Comparison of ENCODE assay signal across 10 cellular contexts in genomic region chr17:43927101-43927935, GRCh38. TPM values are rescaled to one million over a fixed set of nuclear protein-coding genes. Genes with fewer than 3 reads are reported as not detected.
DNase-seq lines count a peak whose midpoint lies in the region; ATAC-seq and TF ChIP-seq lines count a peak whose summit lies in the region.
"Had no signal": no experiment of that assay in that cellular context is flagged by ENCODE, and none has a peak within 500 bp of the region (broad histone marks: within the 10 kb centered on the region; RNA-seq: fewer than 3 reads in every experiment).

No MANE protein-coding gene starts in this region.

- H3K27ac ChIP-seq in CD8-positive, alpha-beta T cell (ENCODE audit: low read depth, low read length): peak overlapping the region; percentile 35
- no peak overlapping the region for H3K27ac ChIP-seq in esophagus squamous epithelium

- H3K4me1 Mint-ChIP-seq in CD8-positive, alpha-beta T cell (ENCODE audit: low read depth): peaks cover 26% of the 10 kb centered on the region
- peaks cover 12% of the 10 kb centered on the region for H3K4me1 Mint-ChIP-seq in WTC11
- H3K4me1 Mint-ChIP-seq in progenitor cell of endocrine pancreas (ENCODE audit: low read depth): peaks cover 7% of the 10 kb centered on the region

- no peaks in the 10 kb centered on the region for H3K27me3 Mint-ChIP-seq in CD8-positive, alpha-beta T cell (ENCODE audit: low read depth)
- H3K27me3 Mint-ChIP-seq in WTC11 (ENCODE audit: low read depth) (peaks cover 65% of the 10 kb centered on the region), progenitor cell of endocrine pancreas (peaks cover 47% of the 10 kb centered on the region)

- no peaks in the 10 kb centered on the region for H3K9me3 Mint-ChIP-seq in CD8-positive, alpha-beta T cell
- H3K9me3 Mint-ChIP-seq in WTC11 (peaks cover 19% of the 10 kb centered on the region), progenitor cell of endocrine pancreas (ENCODE audit: low read depth) (no peaks in the 10 kb centered on the region)

- peak overlapping the region; percentile 86 for H3K4me3 Mint-ChIP-seq in CD8-positive, alpha-beta T cell
- H3K4me3 Mint-ChIP-seq in WTC11 (peak overlapping the region; percentile 78), progenitor cell of endocrine pancreas (ENCODE audit: low read depth) (no peak overlapping the region)

- TF ChIP-seq CTCF in CD8-positive, alpha-beta T cell (IDR thresholded peaks at IDR 0.05): no peak
- TF ChIP-seq CTCF in WTC11 (IDR thresholded peaks at IDR 0.05) (no peak), esophagus squamous epithelium (IDR thresholded peaks at IDR 0.05) (no peak), progenitor cell of endocrine pancreas (IDR thresholded peaks at IDR 0.05; ENCODE audit: unreplicated experiment) (no peak)

- H3K9me3 ChIP-seq in CD8-positive, alpha-beta T cell (ENCODE audit: low read length): no peaks in the 10 kb centered on the region
- no peaks in the 10 kb centered on the region for H3K9me3 ChIP-seq in esophagus squamous epithelium

- H3K36me3 Mint-ChIP-seq in CD8-positive, alpha-beta T cell: no peaks in the 10 kb centered on the region
- H3K36me3 Mint-ChIP-seq in WTC11 (no peaks in the 10 kb centered on the region), progenitor cell of endocrine pancreas (ENCODE audit: insufficient read depth) (no peaks in the 10 kb centered on the region)

- intact Hi-C loops in CD8-positive, alpha-beta T cell (cut with DNase I, micrococcal nuclease): no loop called here
- intact Hi-C loops in esophagus squamous epithelium (cut with DNase I): loop anchor here (10.0 kb wide), 1 partner anchor 237 kb away; no protein-coding TSS in a partner anchor

- ATAC-seq in CD8-positive, alpha-beta T cell: peak; percentile 63
- ATAC-seq in WTC11 (no peak; the same call in 1 of the 2 replicates), HG03432 (IDR thresholded peaks at IDR 0.05; ENCODE audit: unreplicated experiment) (no peak)
- ATAC-seq in activated CD4-positive, CD25-positive, alpha-beta regulatory T cell treated with anti-CD3 and anti-CD28 coated beads, Interleukin-2, amount 50 U/mL, for 24 hours: no peak

- H3K27ac Mint-ChIP-seq in CD8-positive, alpha-beta T cell: peak overlapping the region; percentile 88
- H3K27ac Mint-ChIP-seq in WTC11 (no peak overlapping the region), progenitor cell of endocrine pancreas (peak overlapping the region; percentile 19)

- no peak for DNase-seq in CD8-positive, alpha-beta T cell
- DNase-seq in WTC11 (ENCODE audit: low spot score) (no peak), esophagus squamous epithelium (lab: John Stamatoyannopoulos, UW) (no peak), progenitor cell of endocrine pancreas (ENCODE audit: low spot score, unreplicated experiment) (no peak), hypothalamus (lab: John Stamatoyannopoulos, UW) (no peak), NCI-H510A treated with DMSO at 0.1 percent for 48 hours (lab: John Stamatoyannopoulos, UW) (no peak)
- DNase-seq: activated CD4-positive, alpha-beta T cell treated with anti-CD3 and anti-CD28 coated beads, Interleukin-2, amount 50 U/mL, for 1 hour; NCI-H146 had no signal

- CTCF ChIA-PET in CD8-positive, alpha-beta T cell (lab: Charles Lee): interaction anchor here (1.4 to 12.6 kb wide), 4 partner anchors 17 to 424 kb away, joined by 3 to 92 read pairs (median 12); partner anchors contain the start of gene MPP2
- CTCF ChIA-PET in WTC11 (lab: Charles Lee): interaction anchor here (0.9 to 3.2 kb wide), 7 partner anchors 10 to 81 kb away, joined by 3 to 24 read pairs (median 4); no protein-coding TSS in a partner anchor

- H3K27me3 ChIP-seq in CD8-positive, alpha-beta T cell (ENCODE audit: insufficient read depth, low read length): no peaks in the 10 kb centered on the region
- H3K27me3 ChIP-seq in esophagus squamous epithelium: peaks cover 0 to 60% (median 0%) of the 10 kb centered on the region in 4 donors

- peaks cover 23% of the 10 kb centered on the region for H3K4me1 ChIP-seq in CD8-positive, alpha-beta T cell (ENCODE audit: insufficient read depth, low read length)
- peaks cover 9 to 12% (median 9%) of the 10 kb centered on the region in 3 donors for H3K4me1 ChIP-seq in esophagus squamous epithelium

- POLR2A ChIA-PET in CD8-positive, alpha-beta T cell (lab: Charles Lee): interaction anchor here (1.0 to 1.6 kb wide), 2 partner anchors 11 to 18 kb away, joined by 3 to 4 read pairs; no protein-coding TSS in a partner anchor
- POLR2A ChIA-PET in WTC11 (lab: Charles Lee): no interaction called here

- TF ChIP-seq POLR2A in esophagus squamous epithelium (IDR thresholded peaks at IDR 0.05): no peak

- 7 to 13% methylated on average over 13 to 24 of the region's 42 CpGs for WGBS in esophagus squamous epithelium, 2 donors

- no peaks in the 10 kb centered on the region for H3K36me3 ChIP-seq in CD8-positive, alpha-beta T cell (ENCODE audit: insufficient read depth, low read length)
- no peaks in the 10 kb centered on the region for H3K36me3 ChIP-seq in esophagus squamous epithelium

- peak overlapping the region; percentile 65 for H3K4me3 ChIP-seq in CD8-positive, alpha-beta T cell (ENCODE audit: low read depth, low read length)
- peak overlapping the region in 3 of 4 donors; percentile 35 to 59 (median 41) for H3K4me3 ChIP-seq in esophagus squamous epithelium

TF ChIP-seq in WTC11, 78 proteins besides CTCF, POLR2A, EP300 and RAD21:
- TF ChIP-seq NFATC4 (CRISPR knock-in tag; IDR thresholded peaks at IDR 0.05): no peak
- TF ChIP-seq HMGA2 (CRISPR knock-in tag; IDR thresholded peaks at IDR 0.05): no peak
- 0 out of 2 replicates have a peak, but pooled peaks have one; percentile 32 for TF ChIP-seq MAX (CRISPR knock-in tag; IDR thresholded peaks at IDR 0.05)
- TF ChIP-seq ATF3 (CRISPR knock-in tag; conservative IDR thresholded peaks at IDR 0.05): no peak

RNA-seq across cellular contexts. Expression of gene PPY, which starts 15.0 kb away (rescaled TPM):
- total RNA-seq in CD8-positive, alpha-beta T cell: not detected
- total RNA-seq in WTC11 (2021): not detected in 3 replicates
- not detected for total RNA-seq in esophagus squamous epithelium
- 0.78 TPM in 1 of 2 replicates, not detected in the other for total RNA-seq in progenitor cell of endocrine pancreas

RNA-seq across cellular contexts. Expression of gene MPP2, which starts 20.0 kb away (rescaled TPM):
- total RNA-seq in CD8-positive, alpha-beta T cell: 10 to 100 TPM in 1 of 2 experiments, 1 to 10 TPM in 1; 9.6 to 11.8 TPM
- total RNA-seq in WTC11 (2021) (29.3 to 31.4 TPM (median 29.9 TPM) in 3 replicates), esophagus squamous epithelium (1 to 10 TPM in 1 of 4 donors, under 1 TPM in 3; 0.18 to 3.6 (median 0.54) TPM), progenitor cell of endocrine pancreas (5.4 and 6.4 TPM in 2 replicates)

RNA-seq across cellular contexts. Expression of gene PYY, which starts 26.4 kb away (rescaled TPM):
- not detected for total RNA-seq in CD8-positive, alpha-beta T cell
- total RNA-seq in WTC11 (2021): 0.72 to 1.1 TPM (median 0.94 TPM) in 3 replicates
- total RNA-seq in esophagus squamous epithelium: not detected
- total RNA-seq in progenitor cell of endocrine pancreas: 0.84 and 1.1 TPM in 2 replicates
